8 cellular contexts compared by ENCODE assay signal in the genomic region with DNA sequence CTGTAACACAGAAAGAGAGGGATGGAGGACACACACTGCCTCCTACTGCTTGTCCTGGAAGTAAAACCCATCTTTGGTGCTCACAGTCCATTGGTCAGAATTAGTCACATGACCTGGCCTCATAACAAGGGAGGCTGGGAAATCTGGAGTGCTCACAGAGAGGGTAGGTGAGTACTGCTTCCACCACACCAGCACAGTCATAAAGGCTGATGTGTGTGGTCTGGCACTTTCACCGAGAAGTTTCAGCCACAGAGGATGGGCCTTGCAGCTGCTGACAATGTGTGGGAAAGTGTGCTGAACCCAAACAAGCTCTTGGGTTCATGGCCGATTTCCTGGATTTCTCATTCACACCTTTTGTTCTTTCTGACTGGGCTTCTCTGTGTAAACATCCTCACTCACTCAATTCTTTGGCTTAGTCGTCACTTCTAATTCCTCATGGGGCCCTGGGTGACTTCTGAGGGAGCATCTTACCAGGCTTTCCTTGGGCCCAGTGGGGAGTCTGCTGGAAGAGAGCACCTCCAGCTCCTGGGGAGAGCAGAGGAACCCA.
A peak's percentile ranks its signal among the peaks of the same experiment; 100 is the strongest.
DNase-seq lines count a peak whose midpoint lies in the region; ATAC-seq and TF ChIP-seq lines count a peak whose summit lies in the region.

No MANE protein-coding gene starts in this region.

- H3K4me3 Mint-ChIP-seq in Calu3 (ENCODE audit: low read depth, unreplicated experiment), result no peak overlapping the region

- H3K27ac ChIP-seq in breast epithelium (no peak overlapping the region), sigmoid colon (no peak overlapping the region)

- H3K9me3 ChIP-seq in breast epithelium (no peaks in the 10 kb centered on the region), sigmoid colon (no peaks in the 10 kb centered on the region)

- H3K36me3 ChIP-seq in breast epithelium, result no peaks in the 10 kb centered on the region
- H3K36me3 ChIP-seq in sigmoid colon, result no peaks in the 10 kb centered on the region

- no peaks in the 10 kb centered on the region for H3K27me3 ChIP-seq in breast epithelium
- H3K27me3 ChIP-seq in sigmoid colon, result no peaks in the 10 kb centered on the region

- no peak for TF ChIP-seq CTCF in Calu3 (IDR thresholded peaks at IDR 0.05; ENCODE audit: unreplicated experiment)
- no peak for TF ChIP-seq CTCF in breast epithelium (IDR thresholded peaks at IDR 0.05)
- TF ChIP-seq CTCF in sigmoid colon (IDR thresholded peaks at IDR 0.05), result no peak

- no peak for DNase-seq in Calu3
- peak; percentile 7 for DNase-seq in breast epithelium (ENCODE audit: low spot score in 2 of 2)
- no peak for DNase-seq in hepatic stellate cell (ENCODE audit: low spot score)
- DNase-seq in Kasumi-1 (lab: John Stamatoyannopoulos, UW), result no peak
- no peak for DNase-seq in sigmoid colon
- DNase-seq in GF-D8 (lab: John Stamatoyannopoulos, UW), result no peak

- intact Hi-C loops in Calu3 (cut with micrococcal nuclease; ENCODE audit: unreplicated experiment) (no loop called here), breast epithelium (cut with DNase I; ENCODE audit: low total_unique reads) (no loop called here), sigmoid colon (cut with DNase I) (no loop called here)

- no peak for TF ChIP-seq POLR2A in breast epithelium (IDR thresholded peaks at IDR 0.05)
- no peak for TF ChIP-seq POLR2A in sigmoid colon (IDR thresholded peaks at IDR 0.05)

- no peaks in the 10 kb centered on the region for H3K36me3 Mint-ChIP-seq in Calu3 (ENCODE audit: insufficient read depth, unreplicated experiment)

- no peaks in the 10 kb centered on the region for H3K27me3 Mint-ChIP-seq in Calu3 (ENCODE audit: unreplicated experiment)

- H3K27ac Mint-ChIP-seq in Calu3 (ENCODE audit: unreplicated experiment), result peak overlapping the region; percentile 3

- no peaks in the 10 kb centered on the region for H3K4me1 ChIP-seq in breast epithelium
- H3K4me1 ChIP-seq in sigmoid colon, result peaks cover 0 to 8% (median 0%) of the 10 kb centered on the region in 4 donors

- TF ChIP-seq EP300 in sigmoid colon (IDR thresholded peaks at IDR 0.05), result no peak

- H3K9me3 Mint-ChIP-seq in Calu3 (ENCODE audit: low read depth, unreplicated experiment), result no peaks in the 10 kb centered on the region

- CTCF ChIA-PET in Calu3 (lab: Charles Lee), result no interaction called here

- ATAC-seq in GM19395 (IDR thresholded peaks at IDR 0.05; ENCODE audit: unreplicated experiment), result peak; percentile 100
- peak; percentile 98 for ATAC-seq in HG03280 (IDR thresholded peaks at IDR 0.05; ENCODE audit: unreplicated experiment)

- BruUV-seq in Calu3 (replicated peaks; lab: Mats Ljungman, UMichigan), result no TSS peak

- peaks cover 9% of the 10 kb centered on the region for H3K4me1 Mint-ChIP-seq in Calu3 (ENCODE audit: low read depth, unreplicated experiment)

- H3K4me3 ChIP-seq in breast epithelium (no peak overlapping the region), sigmoid colon (no peak overlapping the region)

- 35 to 42% methylated on average over 3 of the region's 3 CpGs for whole genome bisulfite sequencing in sigmoid colon, 2 donors

Comparison
In these comparisons a context has a peak if more than half of its experiments do, and no peak if none do; other contexts are left out.
1. DNase-seq: peak in breast epithelium (2 of 2); none in Calu3 (single experiment), hepatic stellate cell (single experiment), Kasumi-1 (0 of 2), sigmoid colon (single experiment) and GF-D8 (single experiment).